ENCODE assay signal across 25 cellular contexts in the genomic region with DNA sequence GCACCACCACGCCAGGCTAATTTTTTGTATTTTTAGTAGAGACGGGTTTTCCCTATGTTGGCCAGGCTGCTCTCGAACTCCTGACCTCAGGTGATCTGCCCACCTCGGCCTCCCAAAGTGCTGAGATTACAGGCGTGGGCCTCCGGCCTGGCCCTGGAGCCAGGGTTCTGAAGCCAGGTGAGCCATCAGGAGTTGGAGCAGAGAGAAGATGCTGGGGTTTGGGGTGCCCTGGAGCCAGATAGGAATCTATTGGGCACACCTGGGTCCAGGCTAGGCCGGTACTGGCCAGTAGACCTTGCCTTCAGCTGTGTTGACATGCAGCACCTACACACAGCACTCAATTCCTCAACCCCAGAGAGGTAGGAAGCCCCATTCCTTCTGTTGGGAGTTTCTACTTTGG. TPM values are rescaled to one million over a fixed set of nuclear protein-coding genes. Genes with fewer than 3 reads are reported as not detected.
"Had no signal": no experiment of that assay in that cellular context is flagged by ENCODE, and none has a peak within 500 bp of the region (broad histone marks: within the 10 kb centered on the region; RNA-seq: fewer than 3 reads in every experiment).

No MANE protein-coding gene starts in this region.

- ATAC-seq: left colon; left lung; lower lobe of right lung; naive thymus-derived CD8-positive, alpha-beta T cell; psoas muscle; right lobe of liver; stimulated activated memory B cell treated with anti-CD40 and anti-IgM and Interleukin-4, amounts not matched to agents 10 μg/mL and 1 μg/mL and 100 μg/mL, for 72 hours; stimulated activated naive CD8-positive, alpha-beta T cell treated with anti-CD3 and anti-CD28 coated beads, Interleukin-15, amount 100 ng/mL, for 72 hours had no signal

- H3K9me3 Mint-ChIP-seq: naive thymus-derived CD8-positive, alpha-beta T cell; stimulated activated memory B cell treated with anti-CD40 and anti-IgM and Interleukin-4, amounts not matched to agents 10 μg/mL and 1 μg/mL and 100 μg/mL, for 72 hours; stimulated activated naive CD8-positive, alpha-beta T cell treated with anti-CD3 and anti-CD28 coated beads, Interleukin-15, amount 100 ng/mL, for 72 hours; type B pancreatic cell had no signal

- H3K27ac Mint-ChIP-seq: stimulated activated memory B cell treated with anti-CD40 and anti-IgM and Interleukin-4, amounts not matched to agents 10 μg/mL and 1 μg/mL and 100 μg/mL, for 72 hours; stimulated activated naive CD8-positive, alpha-beta T cell treated with anti-CD3 and anti-CD28 coated beads, Interleukin-15, amount 100 ng/mL, for 72 hours; type B pancreatic cell had no signal

- H3K36me3 ChIP-seq: left lung, lower lobe of right lung, right lobe of liver, tibial nerve, vagina had no signal

- DNase-seq: hippocampal formation; kidney; left colon; lower lobe of right lung; mammary epithelial cell; mesenchymal stem cell; nucleus accumbens; psoas muscle; right lobe of liver; stimulated activated CD4-positive, alpha-beta T cell treated with anti-CD3 and anti-CD28 coated beads, Interleukin-1b, Interleukin-23, amount 100 ng/mL, for 48 hours; stimulated activated CD4-positive, alpha-beta T cell treated with anti-CD3 and anti-CD28 coated beads, Interleukin-2, amount 100 ng/mL, for 48 hours; stimulated activated CD4-positive, alpha-beta T cell treated with anti-CD3 and anti-CD28 coated beads, Interleukin-4, amount 100 ng/mL, for 4 hours; stimulated activated CD8-positive, alpha-beta memory T cell treated with anti-CD3 and anti-CD28 coated beads, Interleukin-4, amount 100 ng/mL, for 48 hours; stimulated activated naive CD4-positive, alpha-beta T cell treated with Interleukin-2 at 50 U/mL for 16 hours; stimulated activated naive CD8-positive, alpha-beta T cell treated with anti-CD3 and anti-CD28 coated beads, Interleukin-15, amount 100 ng/mL, for 72 hours; substantia nigra had no signal

- H3K36me3 Mint-ChIP-seq: naive thymus-derived CD8-positive, alpha-beta T cell; stimulated activated memory B cell treated with anti-CD40 and anti-IgM and Interleukin-4, amounts not matched to agents 10 μg/mL and 1 μg/mL and 100 μg/mL, for 72 hours; type B pancreatic cell had no signal

- H3K27ac ChIP-seq: left lung, lower lobe of right lung, parathyroid adenoma, psoas muscle, right lobe of liver, tibial nerve, vagina had no signal

- H3K27me3 ChIP-seq: right lobe of liver, vagina had no signal

- H3K27me3 Mint-ChIP-seq: naive thymus-derived CD8-positive, alpha-beta T cell; stimulated activated memory B cell treated with anti-CD40 and anti-IgM and Interleukin-4, amounts not matched to agents 10 μg/mL and 1 μg/mL and 100 μg/mL, for 72 hours; stimulated activated naive CD8-positive, alpha-beta T cell treated with anti-CD3 and anti-CD28 coated beads, Interleukin-15, amount 100 ng/mL, for 72 hours had no signal

- H3K9me3 ChIP-seq: left lung, lower lobe of right lung, psoas muscle, right lobe of liver, tibial nerve, vagina had no signal

- H3K4me3 ChIP-seq: left lung, lower lobe of right lung, psoas muscle, right lobe of liver, smooth muscle cell, tibial nerve, vagina had no signal

- H3K4me3 Mint-ChIP-seq: stimulated activated memory B cell treated with anti-CD40 and anti-IgM and Interleukin-4, amounts not matched to agents 10 μg/mL and 1 μg/mL and 100 μg/mL, for 72 hours; stimulated activated naive CD8-positive, alpha-beta T cell treated with anti-CD3 and anti-CD28 coated beads, Interleukin-15, amount 100 ng/mL, for 72 hours; type B pancreatic cell had no signal

RNA-seq across cellular contexts. Expression of a gene that starts 5.4 kb away (rescaled TPM):
- total RNA-seq: mammary epithelial cell, osteocyte, smooth muscle cell had no signal

RNA-seq across cellular contexts. Expression of a gene that starts 29.1 kb away (rescaled TPM):
- total RNA-seq: naive thymus-derived CD8-positive, alpha-beta T cell had no signal
